1 cellular context compared by ENCODE assay signal in the genomic region with DNA sequence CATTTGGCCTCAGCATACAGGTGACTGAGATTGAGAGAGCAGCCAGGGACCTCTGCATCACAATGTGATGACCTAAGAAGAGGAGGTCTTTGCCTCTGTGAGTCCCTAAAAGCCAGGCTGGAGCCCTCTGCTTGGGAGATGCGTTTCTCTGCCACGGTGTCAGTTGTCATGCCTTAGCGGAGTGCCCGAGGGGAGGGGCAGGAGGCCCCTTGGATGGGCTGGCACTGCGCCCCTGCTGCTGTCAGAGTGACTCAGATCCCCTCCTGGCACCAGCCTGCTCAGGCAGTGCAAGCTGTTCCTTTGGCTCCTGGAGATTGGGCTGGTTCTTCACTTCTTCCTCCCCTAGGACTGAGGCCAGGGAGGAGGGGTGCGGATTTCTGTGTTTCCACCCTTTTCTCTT.
TF ChIP-seq lines count a peak whose summit lies in the region.

No MANE protein-coding gene starts in this region.

TF ChIP-seq in SK-N-SH treated with all-trans-retinoic acid at 6 μM for 48 hours, 23 proteins besides CTCF, POLR2A, EP300 and RAD21 (continued from another document):
- TF ChIP-seq, protein P1, sequence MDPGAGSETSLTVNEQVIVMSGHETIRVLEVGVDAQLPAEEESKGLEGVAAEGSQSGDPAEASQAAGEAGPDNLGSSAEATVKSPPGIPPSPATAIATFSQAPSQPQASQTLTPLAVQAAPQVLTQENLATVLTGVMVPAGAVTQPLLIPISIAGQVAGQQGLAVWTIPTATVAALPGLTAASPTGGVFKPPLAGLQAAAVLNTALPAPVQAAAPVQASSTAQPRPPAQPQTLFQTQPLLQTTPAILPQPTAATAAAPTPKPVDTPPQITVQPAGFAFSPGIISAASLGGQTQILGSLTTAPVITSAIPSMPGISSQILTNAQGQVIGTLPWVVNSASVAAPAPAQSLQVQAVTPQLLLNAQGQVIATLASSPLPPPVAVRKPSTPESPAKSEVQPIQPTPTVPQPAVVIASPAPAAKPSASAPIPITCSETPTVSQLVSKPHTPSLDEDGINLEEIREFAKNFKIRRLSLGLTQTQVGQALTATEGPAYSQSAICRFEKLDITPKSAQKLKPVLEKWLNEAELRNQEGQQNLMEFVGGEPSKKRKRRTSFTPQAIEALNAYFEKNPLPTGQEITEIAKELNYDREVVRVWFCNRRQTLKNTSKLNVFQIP (CRISPR knock-in tag; IDR thresholded peaks at IDR 0.05; ENCODE audit: borderline replicate concordance, low read depth): no peak
- TF ChIP-seq, protein P2, sequence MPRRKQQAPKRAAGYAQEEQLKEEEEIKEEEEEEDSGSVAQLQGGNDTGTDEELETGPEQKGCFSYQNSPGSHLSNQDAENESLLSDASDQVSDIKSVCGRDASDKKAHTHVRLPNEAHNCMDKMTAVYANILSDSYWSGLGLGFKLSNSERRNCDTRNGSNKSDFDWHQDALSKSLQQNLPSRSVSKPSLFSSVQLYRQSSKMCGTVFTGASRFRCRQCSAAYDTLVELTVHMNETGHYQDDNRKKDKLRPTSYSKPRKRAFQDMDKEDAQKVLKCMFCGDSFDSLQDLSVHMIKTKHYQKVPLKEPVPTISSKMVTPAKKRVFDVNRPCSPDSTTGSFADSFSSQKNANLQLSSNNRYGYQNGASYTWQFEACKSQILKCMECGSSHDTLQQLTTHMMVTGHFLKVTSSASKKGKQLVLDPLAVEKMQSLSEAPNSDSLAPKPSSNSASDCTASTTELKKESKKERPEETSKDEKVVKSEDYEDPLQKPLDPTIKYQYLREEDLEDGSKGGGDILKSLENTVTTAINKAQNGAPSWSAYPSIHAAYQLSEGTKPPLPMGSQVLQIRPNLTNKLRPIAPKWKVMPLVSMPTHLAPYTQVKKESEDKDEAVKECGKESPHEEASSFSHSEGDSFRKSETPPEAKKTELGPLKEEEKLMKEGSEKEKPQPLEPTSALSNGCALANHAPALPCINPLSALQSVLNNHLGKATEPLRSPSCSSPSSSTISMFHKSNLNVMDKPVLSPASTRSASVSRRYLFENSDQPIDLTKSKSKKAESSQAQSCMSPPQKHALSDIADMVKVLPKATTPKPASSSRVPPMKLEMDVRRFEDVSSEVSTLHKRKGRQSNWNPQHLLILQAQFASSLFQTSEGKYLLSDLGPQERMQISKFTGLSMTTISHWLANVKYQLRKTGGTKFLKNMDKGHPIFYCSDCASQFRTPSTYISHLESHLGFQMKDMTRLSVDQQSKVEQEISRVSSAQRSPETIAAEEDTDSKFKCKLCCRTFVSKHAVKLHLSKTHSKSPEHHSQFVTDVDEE (CRISPR knock-in tag; IDR thresholded peaks at IDR 0.05): no peak
- TF ChIP-seq TCF4 (CRISPR knock-in tag; IDR thresholded peaks at IDR 0.05; ENCODE audit: borderline replicate concordance) (no peak), ZNF8 (CRISPR knock-in tag; IDR thresholded peaks at IDR 0.05) (no peak), ARNTL (CRISPR knock-in tag; IDR thresholded peaks at IDR 0.05; ENCODE audit: borderline replicate concordance, low read depth) (no peak)
- TF ChIP-seq, protein P3, sequence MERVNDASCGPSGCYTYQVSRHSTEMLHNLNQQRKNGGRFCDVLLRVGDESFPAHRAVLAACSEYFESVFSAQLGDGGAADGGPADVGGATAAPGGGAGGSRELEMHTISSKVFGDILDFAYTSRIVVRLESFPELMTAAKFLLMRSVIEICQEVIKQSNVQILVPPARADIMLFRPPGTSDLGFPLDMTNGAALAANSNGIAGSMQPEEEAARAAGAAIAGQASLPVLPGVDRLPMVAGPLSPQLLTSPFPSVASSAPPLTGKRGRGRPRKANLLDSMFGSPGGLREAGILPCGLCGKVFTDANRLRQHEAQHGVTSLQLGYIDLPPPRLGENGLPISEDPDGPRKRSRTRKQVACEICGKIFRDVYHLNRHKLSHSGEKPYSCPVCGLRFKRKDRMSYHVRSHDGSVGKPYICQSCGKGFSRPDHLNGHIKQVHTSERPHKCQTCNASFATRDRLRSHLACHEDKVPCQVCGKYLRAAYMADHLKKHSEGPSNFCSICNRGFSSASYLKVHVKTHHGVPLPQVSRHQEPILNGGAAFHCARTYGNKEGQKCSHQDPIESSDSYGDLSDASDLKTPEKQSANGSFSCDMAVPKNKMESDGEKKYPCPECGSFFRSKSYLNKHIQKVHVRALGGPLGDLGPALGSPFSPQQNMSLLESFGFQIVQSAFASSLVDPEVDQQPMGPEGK (CRISPR knock-in tag; IDR thresholded peaks at IDR 0.05; ENCODE audit: borderline replicate concordance): no peak
